ENCODE assay signal across 15 cellular contexts in genomic region chr13:52187029-52187423, GRCh38. TPM values are rescaled to one million over a fixed set of nuclear protein-coding genes. Genes with fewer than 3 reads are reported as not detected.
DNase-seq lines count a peak whose midpoint lies in the region; ATAC-seq and TF ChIP-seq lines count a peak whose summit lies in the region.
"Had no signal": no experiment of that assay in that cellular context is flagged by ENCODE, and none has a peak within 500 bp of the region (broad histone marks: within the 10 kb centered on the region; RNA-seq: fewer than 3 reads in every experiment).

No MANE protein-coding gene starts in this region.

- H4K20me1 ChIP-seq in osteoblast (ENCODE audit: insufficient read depth, low read length): no peaks in the 10 kb centered on the region
- no peaks in the 10 kb centered on the region for H4K20me1 ChIP-seq in mammary epithelial cell (ENCODE audit: insufficient read depth, low read length)

- H3K27me3 ChIP-seq in osteoblast (ENCODE audit: insufficient read depth, low read length) (no peaks in the 10 kb centered on the region), mammary epithelial cell (ENCODE audit: insufficient read depth, low read length) (no peaks in the 10 kb centered on the region)
- H3K27me3 ChIP-seq: BLaER1 had no signal

- H2AFZ ChIP-seq in osteoblast (ENCODE audit: low read length) (no peak overlapping the region), mammary epithelial cell (ENCODE audit: low read depth, low read length) (no peak overlapping the region)
- H2AFZ ChIP-seq: GM23338 had no signal

- no peaks in the 10 kb centered on the region for H3K9me3 ChIP-seq in osteoblast (ENCODE audit: low read depth, low read length)
- no peaks in the 10 kb centered on the region for H3K9me3 ChIP-seq in mammary epithelial cell (replicated peaks; ENCODE audit: insufficient read depth, low read length)
- H3K9me3 ChIP-seq: BLaER1, lower lobe of right lung had no signal

- H3K9ac ChIP-seq in mammary epithelial cell (ENCODE audit: insufficient read depth, low read length): no peak overlapping the region
- H3K9ac ChIP-seq: BLaER1 had no signal

- no peaks in the 10 kb centered on the region for H3K9me3 Mint-ChIP-seq in endothelial cell (ENCODE audit: unreplicated experiment)
- H3K9me3 Mint-ChIP-seq: activated naive CD4-positive, alpha-beta T cell treated with anti-CD3 and anti-CD28 coated beads, Interleukin-2, amount 10 ng/mL, durations not matched to agents 7 days and 5 days; GM23338; nephron progenitor cell had no signal

- H3K79me2 ChIP-seq in osteoblast (ENCODE audit: insufficient read depth, low read length) (peaks cover 16% of the 10 kb centered on the region), mammary epithelial cell (ENCODE audit: insufficient read depth, low read length) (peaks cover 18% of the 10 kb centered on the region)

- H3K27ac ChIP-seq in osteoblast (ENCODE audit: low read depth, low read length) (peak overlapping the region; percentile 76), mammary epithelial cell (ENCODE audit: insufficient read depth, low read depth, low read length) (no peak overlapping the region)
- H3K27ac ChIP-seq: BLaER1, lower lobe of right lung had no signal

- H3K4me1 ChIP-seq in osteoblast (ENCODE audit: insufficient read depth, low read length) (peaks cover 4% of the 10 kb centered on the region), mammary epithelial cell (ENCODE audit: insufficient read depth, low read length) (no peaks in the 10 kb centered on the region)

- DNase-seq in endothelial cell (ENCODE audit: low spot score): no peak
- no peak for DNase-seq in osteoblast (ENCODE audit: insufficient read length, low spot score, missing footprints)
- DNase-seq in mammary epithelial cell: no peak
- DNase-seq in T1000 (lab: John Stamatoyannopoulos, UW): no peak
- no peak for DNase-seq in NCI-H1048 (lab: John Stamatoyannopoulos, UW)
- DNase-seq: activated naive CD4-positive, alpha-beta T cell treated with anti-CD3 and anti-CD28 coated beads, Interleukin-2, amount 10 ng/mL, durations not matched to agents 7 days and 5 days; lower lobe of right lung; MV-4-11; NCI-H2081 treated with DMSO at 0.1 percent for 48 hours; nephron progenitor cell; stimulated activated CD4-positive, alpha-beta T cell treated with anti-CD3 and anti-CD28 coated beads, Interleukin-1b, Interleukin-23, amount 100 ng/mL, for 48 hours had no signal

- peaks cover 2% of the 10 kb centered on the region for H3K27me3 Mint-ChIP-seq in endothelial cell (ENCODE audit: unreplicated experiment)
- H3K27me3 Mint-ChIP-seq: activated naive CD4-positive, alpha-beta T cell treated with anti-CD3 and anti-CD28 coated beads, Interleukin-2, amount 10 ng/mL, durations not matched to agents 7 days and 5 days had no signal

- dilution Hi-C loops in mammary epithelial cell (cut with HindIII; ENCODE audit: low sequenced_read_pairs): no loop called here

- H3K36me3 Mint-ChIP-seq in endothelial cell (ENCODE audit: low read depth, unreplicated experiment): peaks cover 9% of the 10 kb centered on the region

- intact Hi-C loops in mammary epithelial cell (cut with micrococcal nuclease): no loop called here

- H3K4me3 Mint-ChIP-seq in endothelial cell (ENCODE audit: unreplicated experiment): no peak overlapping the region
- H3K4me3 Mint-ChIP-seq: activated naive CD4-positive, alpha-beta T cell treated with anti-CD3 and anti-CD28 coated beads, Interleukin-2, amount 10 ng/mL, durations not matched to agents 7 days and 5 days; GM23338; nephron progenitor cell had no signal

- H3K36me3 ChIP-seq in osteoblast (ENCODE audit: insufficient read depth, low read length) (peaks cover 10% of the 10 kb centered on the region), mammary epithelial cell (ENCODE audit: insufficient read depth, low read length) (peaks cover 9% of the 10 kb centered on the region)

- CTCF ChIA-PET in mammary epithelial cell (lab: Charles Lee; ENCODE audit: low non-redundant PET): no interaction called here

- no peak for TF ChIP-seq CTCF in endothelial cell (IDR thresholded peaks at IDR 0.05; ENCODE audit: unreplicated experiment)
- TF ChIP-seq CTCF in osteoblast (IDR thresholded peaks at IDR 0.05; ENCODE audit: extremely low read depth, low read depth, low read length): no peak
- TF ChIP-seq CTCF in mammary epithelial cell (conservative IDR thresholded peaks at IDR 0.05 in 1 of 2, IDR thresholded peaks at IDR 0.05 in 1 of 2; ENCODE audit: extremely low read depth in 1 of 2, insufficient read depth in 1 of 2, low read depth in 1 of 2, low read length in 2 of 2): no peak

- H3K4me3 ChIP-seq in osteoblast (ENCODE audit: insufficient read depth, low read length): no peak overlapping the region
- H3K4me3 ChIP-seq in mammary epithelial cell (replicated peaks in 1 of 3; ENCODE audit: insufficient read depth in 1 of 3, low read depth in 2 of 3, low read length in 3 of 3): no peak overlapping the region
- H3K4me3 ChIP-seq: BLaER1, GM23338, lower lobe of right lung had no signal

- BruUV-seq in mammary epithelial cell (replicated peaks; lab: Mats Ljungman, UMichigan): no TSS peak

- peak; percentile 8 for ATAC-seq in GM18907 (IDR thresholded peaks at IDR 0.05; ENCODE audit: unreplicated experiment)
- peak; percentile 16 for ATAC-seq in HG03432 (IDR thresholded peaks at IDR 0.05; ENCODE audit: unreplicated experiment)
- ATAC-seq: GM23338, lower lobe of right lung had no signal

- in situ Hi-C loops in mammary epithelial cell (cut with MboI; ENCODE audit: low sequenced_read_pairs in 2 of 2): loop anchor here in 1 of 2 donors (25.0 kb wide), 1 partner anchor 275 kb away; the partner anchor contains the start of genes CKAP2 and VPS36

- H3K27ac Mint-ChIP-seq in endothelial cell (ENCODE audit: unreplicated experiment): peak overlapping the region; percentile 27
- H3K27ac Mint-ChIP-seq: activated naive CD4-positive, alpha-beta T cell treated with anti-CD3 and anti-CD28 coated beads, Interleukin-2, amount 10 ng/mL, durations not matched to agents 7 days and 5 days; GM23338 had no signal

- WGBS in mammary epithelial cell (ENCODE audit: low coverage, missing lambda C conversion rate): 27% methylated on average over 1 of the region's 1 CpG

- H3K4me1 Mint-ChIP-seq in endothelial cell (ENCODE audit: unreplicated experiment): peaks cover 11% of the 10 kb centered on the region
- H3K4me1 Mint-ChIP-seq: GM23338, nephron progenitor cell had no signal

- no peak overlapping the region for H3K4me2 ChIP-seq in osteoblast (ENCODE audit: insufficient read depth, low read length)
- H3K4me2 ChIP-seq in mammary epithelial cell (ENCODE audit: insufficient read depth, low read depth, low read length): no peak overlapping the region
- H3K4me2 ChIP-seq: BLaER1, GM23338 had no signal

RNA-seq across cellular contexts. Expression of gene NEK3, which starts 27.6 kb away (rescaled TPM):
- total RNA-seq in endothelial cell (ENCODE audit: unreplicated experiment): 82.4 TPM
- total RNA-seq in osteoblast: 6.5 and 8.0 TPM in 2 replicates
- 1 to 10 TPM; 7.3 to 9.1 TPM for total RNA-seq in mammary epithelial cell
- 5.7 TPM for polyA plus RNA-seq in mammary epithelial cell
- 4.9 TPM for polyA minus RNA-seq in mammary epithelial cell

RNA-seq across cellular contexts. Expression of gene NEK5, which starts 58.2 kb away (rescaled TPM):
- total RNA-seq in endothelial cell (ENCODE audit: unreplicated experiment): 0.97 TPM
- total RNA-seq in osteoblast: 0.29 and 0.36 TPM in 2 replicates
- total RNA-seq in mammary epithelial cell: under 1 TPM; 0.26 to 0.33 TPM
- 0.05 TPM for polyA plus RNA-seq in mammary epithelial cell
- not detected for polyA minus RNA-seq in mammary epithelial cell
